In genomic region chr22:42001127-42001526, GRCh38 we compare ENCODE assay signal across 21 cellular contexts. TPM values are rescaled to one million over a fixed set of nuclear protein-coding genes. Genes with fewer than 3 reads are reported as not detected.
DNase-seq lines count a peak whose midpoint lies in the region; ATAC-seq lines count a peak whose summit lies in the region.
"Had no signal": no experiment of that assay in that cellular context is flagged by ENCODE, and none has a peak within 500 bp of the region (broad histone marks: within the 10 kb centered on the region; RNA-seq: fewer than 3 reads in every experiment).

No MANE protein-coding gene starts in this region.

- peaks cover 2% of the 10 kb centered on the region for H3K36me3 Mint-ChIP-seq in T-helper 17 cell (ENCODE audit: low read depth)
- H3K36me3 Mint-ChIP-seq: natural killer cell had no signal

- no peaks in the 10 kb centered on the region for H3K27me3 Mint-ChIP-seq in T-helper 17 cell
- H3K27me3 Mint-ChIP-seq: activated CD4-positive, alpha-beta T cell treated with anti-CD3 and anti-CD28 coated beads, Interleukin-2, amount 10 ng/mL, durations not matched to agents 24 days and 14 days had no signal

- H3K27ac Mint-ChIP-seq in T-helper 17 cell = no peak overlapping the region
- H3K27ac Mint-ChIP-seq: activated CD4-positive, alpha-beta T cell treated with anti-CD3 and anti-CD28 coated beads, Interleukin-2, amount 10 ng/mL, durations not matched to agents 24 days and 14 days; GM23338 had no signal

- no peak for ATAC-seq in T-helper 17 cell
- ATAC-seq: GM23338, natural killer cell had no signal

- DNase-seq in Daoy (ENCODE audit: low read depth) = peak; percentile 11
- peak; percentile 14 for DNase-seq in LHCN-M2 (ENCODE audit: low read depth)
- DNase-seq in dermis blood vessel endothelial cell = peak; percentile 62
- peak; percentile 8 to 83 for DNase-seq in lung microvascular endothelial cell (ENCODE audit: low read depth in 2 of 2)
- DNase-seq in iPS-NIHi11 (ENCODE audit: low spot score) = no peak
- DNase-seq in T-helper 17 cell = no peak
- DNase-seq in NCI-H2081 (lab: John Stamatoyannopoulos, UW) = no peak
- no peak for DNase-seq in NCI-H1417 treated with DMSO at 0.1 percent for 48 hours (lab: John Stamatoyannopoulos, UW)
- DNase-seq: ACHN; activated CD4-positive, alpha-beta T cell treated with anti-CD3 and anti-CD28 coated beads, Interleukin-2, amount 10 ng/mL, durations not matched to agents 24 days and 14 days; activated naive CD4-positive, alpha-beta T cell treated with anti-CD3 and anti-CD28 coated beads, Interleukin-2, amount 50 U/mL, for 16 hours; anterior cingulate cortex; DMS79 treated with DMSO at 0.1 percent for 48 hours; natural killer cell; NCI-H2171; SK-N-SH had no signal

- peaks cover 2% of the 10 kb centered on the region for H3K9me3 ChIP-seq in T-helper 17 cell (ENCODE audit: control insufficient read depth, low read length, poor library complexity, severe bottlenecking)
- H3K9me3 ChIP-seq: SK-N-SH, suprapubic skin, vagina had no signal

- peaks cover 7% of the 10 kb centered on the region for H3K4me1 Mint-ChIP-seq in T-helper 17 cell

- no peak overlapping the region for H3K4me3 Mint-ChIP-seq in T-helper 17 cell
- H3K4me3 Mint-ChIP-seq: activated CD4-positive, alpha-beta T cell treated with anti-CD3 and anti-CD28 coated beads, Interleukin-2, amount 10 ng/mL, durations not matched to agents 24 days and 14 days; GM23338; natural killer cell had no signal

RNA-seq across cellular contexts. Expression of gene WBP2NL, which starts 2.5 kb away (rescaled TPM):
- not detected in 2 replicates for total RNA-seq in Daoy (2014; rRNA removed; shearing (Covaris generic))
- not detected in 2 replicates for total RNA-seq in LHCN-M2 (2014; rRNA removed)
- polyA plus RNA-seq in LHCN-M2 (2012) = not detected
- 0.34 TPM in 1 of 2 replicates, not detected in the other for total RNA-seq in dermis blood vessel endothelial cell
- not detected in 2 replicates for total RNA-seq in lung microvascular endothelial cell
- 1 to 10 TPM in 1 of 2 donors, under 1 TPM in 1; 0.91 to 1.7 TPM for total RNA-seq in T-helper 17 cell
- total RNA-seq: osteocyte had no signal
- polyA plus RNA-seq: GM23338 had no signal

RNA-seq across cellular contexts. Expression of gene SEPTIN3, which starts 31.9 kb away (rescaled TPM):
- total RNA-seq in Daoy (2014; rRNA removed; shearing (Covaris generic)) = 0.74 and 0.77 TPM in 2 replicates
- not detected in 2 replicates for total RNA-seq in LHCN-M2 (2014; rRNA removed)
- polyA plus RNA-seq in LHCN-M2 (2012) = 0.02 TPM
- total RNA-seq in dermis blood vessel endothelial cell = under 0.01 and 0.14 TPM in 2 replicates
- total RNA-seq in lung microvascular endothelial cell = under 0.01 TPM in 2 replicates
- under 1 TPM in 1 of 2 donors, not detected in 1; 0.42 TPM for total RNA-seq in T-helper 17 cell
- total RNA-seq: cardiac septum had no signal

RNA-seq across cellular contexts. Expression of gene CENPM, which starts 54.2 kb away (rescaled TPM):
- total RNA-seq in Daoy (2014; rRNA removed; shearing (Covaris generic)) = 44.2 and 57.3 TPM in 2 replicates
- total RNA-seq in LHCN-M2 (2014; rRNA removed) (47.1 and 56.0 TPM in 2 replicates), dermis blood vessel endothelial cell (13.1 and 34.2 TPM in 2 replicates), lung microvascular endothelial cell (5.4 and 15.9 TPM in 2 replicates), T-helper 17 cell (10 to 100 TPM; 26.9 to 28.3 TPM)
- 48.3 TPM for polyA plus RNA-seq in LHCN-M2 (2012)
- total RNA-seq: vagina had no signal

Comparison
In these comparisons a context has a peak if more than half of its experiments do, and no peak if none do; other contexts are left out.
1. DNase-seq: peak in Daoy (single experiment), LHCN-M2 (single experiment), dermis blood vessel endothelial cell (single experiment) and lung microvascular endothelial cell (2 of 2); none in iPS-NIHi11 (single experiment), T-helper 17 cell (0 of 3), NCI-H2081 (0 of 2) and NCI-H1417 treated with DMSO at 0.1 percent for 48 hours (single experiment).